Comparison of ENCODE assay signal across 1 cellular context in the genomic region with DNA sequence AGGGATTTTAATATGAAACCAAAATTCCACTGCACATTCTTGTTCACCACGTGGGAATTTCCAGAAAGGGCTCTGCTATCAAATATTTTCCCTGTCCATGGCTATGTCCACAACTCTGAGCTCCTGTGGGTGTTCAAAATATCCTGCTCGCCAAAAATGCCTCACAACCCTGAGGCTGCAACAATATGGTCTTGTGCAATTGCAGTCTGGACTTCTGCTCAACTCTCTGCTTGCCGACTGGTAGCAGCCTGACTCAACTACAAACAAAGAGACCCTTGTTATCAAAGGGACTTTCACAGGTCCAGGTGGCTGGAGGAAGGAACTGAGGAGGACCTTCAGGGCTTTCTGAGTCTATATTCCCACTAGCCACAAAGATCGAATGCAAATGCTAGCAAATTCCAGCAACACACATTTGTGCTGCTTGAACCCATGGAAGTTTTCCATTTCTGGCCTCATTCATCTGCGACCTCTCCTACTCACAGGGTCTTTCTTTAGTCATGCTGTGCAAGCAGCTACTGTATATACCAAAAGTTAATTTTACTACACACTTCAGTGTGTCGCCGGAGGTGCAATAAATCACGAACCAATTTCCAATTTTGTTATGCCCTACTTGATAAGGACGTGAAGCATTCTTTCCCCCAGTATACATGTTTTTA.
A peak's percentile ranks its signal among the peaks of the same experiment; 100 is the strongest.
TF ChIP-seq lines count a peak whose summit lies in the region.

No MANE protein-coding gene starts in this region.

TF ChIP-seq in HepG2, 621 proteins besides CTCF, POLR2A, EP300 and RAD21 (continued from another document):
- TF ChIP-seq, protein P1, sequence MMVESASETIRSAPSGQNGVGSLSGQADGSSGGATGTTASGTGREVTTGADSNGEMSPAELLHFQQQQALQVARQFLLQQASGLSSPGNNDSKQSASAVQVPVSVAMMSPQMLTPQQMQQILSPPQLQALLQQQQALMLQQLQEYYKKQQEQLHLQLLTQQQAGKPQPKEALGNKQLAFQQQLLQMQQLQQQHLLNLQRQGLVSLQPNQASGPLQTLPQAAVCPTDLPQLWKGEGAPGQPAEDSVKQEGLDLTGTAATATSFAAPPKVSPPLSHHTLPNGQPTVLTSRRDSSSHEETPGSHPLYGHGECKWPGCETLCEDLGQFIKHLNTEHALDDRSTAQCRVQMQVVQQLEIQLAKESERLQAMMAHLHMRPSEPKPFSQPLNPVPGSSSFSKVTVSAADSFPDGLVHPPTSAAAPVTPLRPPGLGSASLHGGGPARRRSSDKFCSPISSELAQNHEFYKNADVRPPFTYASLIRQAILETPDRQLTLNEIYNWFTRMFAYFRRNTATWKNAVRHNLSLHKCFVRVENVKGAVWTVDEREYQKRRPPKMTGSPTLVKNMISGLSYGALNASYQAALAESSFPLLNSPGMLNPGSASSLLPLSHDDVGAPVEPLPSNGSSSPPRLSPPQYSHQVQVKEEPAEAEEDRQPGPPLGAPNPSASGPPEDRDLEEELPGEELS (CRISPR knock-in tag; IDR thresholded peaks at IDR 0.05) = 0 out of 2 replicates have a peak, but pooled peaks have one; percentile 19
- TF ChIP-seq BCL6 (CRISPR knock-in tag; IDR thresholded peaks at IDR 0.05) = 0 out of 2 replicates have a peak, but pooled peaks have one; percentile 26
- TF ChIP-seq SOX13 (IDR thresholded peaks at IDR 0.05) = no peak
- TF ChIP-seq SOX13 (CRISPR knock-in tag; conservative IDR thresholded peaks at IDR 0.05 in 1 of 2, IDR thresholded peaks at IDR 0.05 in 1 of 2) = peak in 1 of 2 experiments; percentile 75; a peak in 2 of 4 replicates
- 0 out of 2 replicates have a peak, but pooled peaks have one; percentile 55 for TF ChIP-seq ZNF644 (CRISPR knock-in tag; IDR thresholded peaks at IDR 0.05; ENCODE audit: low read depth)
- TF ChIP-seq SOX6 (IDR thresholded peaks at IDR 0.05) = no peak
- peak; percentile 60 for TF ChIP-seq SOX6 (CRISPR knock-in tag; IDR thresholded peaks at IDR 0.05)
